8 cellular contexts compared by ENCODE assay signal in genomic region chr1:4778056-4778455, GRCh38.
DNase-seq lines count a peak whose midpoint lies in the region; ATAC-seq and TF ChIP-seq lines count a peak whose summit lies in the region.

No MANE protein-coding gene starts in this region.

- H3K4me3 ChIP-seq in OCI-LY3 (ENCODE audit: low read length) (peak overlapping the region; percentile 53), prostate gland (no peak overlapping the region)

- intact Hi-C loops in prostate gland (cut with DNase I): no loop called here

- H3K9ac ChIP-seq in OCI-LY3 (ENCODE audit: low read length): peak overlapping the region; percentile 61; the same call in 1 of the 2 replicates

- 20% methylated on average over 7 of the region's 7 CpGs for WGBS in prostate gland

- no peak for DNase-seq in GM10266 (ENCODE audit: extremely low spot score)
- DNase-seq in globus pallidus (ENCODE audit: low spot score): peak; percentile 67
- DNase-seq in prostate gland (ENCODE audit: low spot score): no peak
- DNase-seq in activated CD8-positive, alpha-beta memory T cell treated with anti-CD3 and anti-CD28 coated beads for 24 hours: no peak
- no peak for DNase-seq in HK-2 (ENCODE audit: unreplicated experiment)

- peak overlapping the region; percentile 70 for H3K4me2 ChIP-seq in OCI-LY3 (ENCODE audit: low read length)

- H3K9me3 ChIP-seq in OCI-LY3 (ENCODE audit: insufficient read depth, low read length) (no peaks in the 10 kb centered on the region), prostate gland (no peaks in the 10 kb centered on the region)

- H3K27ac ChIP-seq in OCI-LY3 (ENCODE audit: low read length): 0 out of 2 replicates have a peak overlapping the region, but pooled peaks have one; percentile 7
- H3K27ac ChIP-seq in prostate gland: no peak overlapping the region

- H3K27me3 ChIP-seq in OCI-LY3 (ENCODE audit: low read depth, low read length) (no peaks in the 10 kb centered on the region), prostate gland (replicated peaks; ENCODE audit: insufficient read depth) (no peaks in the 10 kb centered on the region)

- H3K4me1 ChIP-seq in OCI-LY3 (ENCODE audit: low read length) (peaks cover 14% of the 10 kb centered on the region), prostate gland (replicated peaks) (no peaks in the 10 kb centered on the region)

- TF ChIP-seq POLR2A in prostate gland (IDR thresholded peaks at IDR 0.05): no peak

- H4K20me1 ChIP-seq in OCI-LY3 (ENCODE audit: insufficient read depth, low read length): no peaks in the 10 kb centered on the region

- H2AFZ ChIP-seq in OCI-LY3 (ENCODE audit: low read depth, low read length): peak overlapping the region; percentile 87

- no peaks in the 10 kb centered on the region for H3K79me2 ChIP-seq in OCI-LY3 (ENCODE audit: low read length)

- H3K36me3 ChIP-seq in OCI-LY3 (replicated peaks; ENCODE audit: low read depth, low read length) (no peaks in the 10 kb centered on the region), prostate gland (no peaks in the 10 kb centered on the region)

- ATAC-seq in GM19397 (IDR thresholded peaks at IDR 0.05; ENCODE audit: unreplicated experiment) (no peak), HG03378 (IDR thresholded peaks at IDR 0.05; ENCODE audit: unreplicated experiment) (no peak)

- TF ChIP-seq CTCF in GM10266 (IDR thresholded peaks at IDR 0.05; ENCODE audit: control insufficient read depth, insufficient read depth, low read depth, missing control alignments): peak; percentile 18
- peak; percentile 77 for TF ChIP-seq CTCF in OCI-LY3 (IDR thresholded peaks at IDR 0.05; ENCODE audit: low read depth, low read length)
- peak in 3 of 4 experiments; percentile 30 to 43 (median 34) for TF ChIP-seq CTCF in prostate gland (IDR thresholded peaks at IDR 0.05)

Comparison
In these comparisons a context has a peak if more than half of its experiments do, and no peak if none do; other contexts are left out.
1. CTCF ChIP-seq: peak in every context shown above with its lines; median percentile 77 in OCI-LY3; 34 in prostate gland; 18 in GM10266.